Comparison of ENCODE assay signal across 34 cellular contexts in the genomic region with DNA sequence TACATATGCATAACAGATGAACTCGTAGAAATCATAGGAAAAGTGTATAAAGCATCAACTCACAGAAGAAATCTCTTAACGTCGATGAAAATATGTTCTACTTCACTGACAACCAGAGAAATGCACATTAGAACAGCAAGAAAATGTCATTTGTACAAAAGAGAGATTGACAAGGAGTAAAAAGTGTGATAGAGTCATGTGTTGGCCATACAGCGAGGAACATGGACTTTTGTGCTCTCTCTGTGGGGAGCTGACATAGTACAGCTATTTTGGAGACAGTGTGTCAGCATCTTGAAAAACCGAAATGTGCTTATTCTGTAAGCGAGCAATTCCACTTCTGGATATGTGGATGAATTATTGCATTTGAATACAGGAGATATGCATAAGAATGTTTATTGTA.
"Had no signal": no experiment of that assay in that cellular context is flagged by ENCODE, and none has a peak within 500 bp of the region (broad histone marks: within the 10 kb centered on the region; RNA-seq: fewer than 3 reads in every experiment).

No MANE protein-coding gene starts in this region.

- DNase-seq: Karpas-422, Kasumi-1, MG63, MV-4-11, NCI-H1048, NCI-H1092, NCI-H1092 treated with DMSO at 0.1 percent for 48 hours, NCI-H1105, NCI-H1105 treated with DMSO at 0.1 percent for 48 hours, NCI-H1417, NCI-H1417 treated with DMSO at 0.1 percent for 48 hours, NCI-H1436, NCI-H1436 treated with DMSO at 0.1 percent for 48 hours, NCI-H146, NCI-H1694, NCI-H1694 treated with DMSO at 0.1 percent for 48 hours, NCI-H187, NCI-H187 treated with DMSO at 0.1 percent for 48 hours, NCI-H1930, NCI-H2029, NCI-H2029 treated with DMSO at 0.1 percent for 48 hours, NCI-H2081, NCI-H2081 treated with DMSO at 0.1 percent for 48 hours, NCI-H2107, NCI-H2171, NCI-H2171 treated with DMSO at 0.1 percent for 48 hours, NCI-H2227 treated with DMSO at 0.1 percent for 48 hours, NCI-H226, NCI-H345, NCI-H446, NCI-H446 treated with DMSO at 0.1 percent for 48 hours, NCI-H510A, NCI-H510A treated with DMSO at 0.1 percent for 48 hours, NCI-H524 had no signal

- H3K36me3 ChIP-seq: MG63 had no signal

- H3K4me3 ChIP-seq: MG63 had no signal

- H3K9me3 ChIP-seq: MG63 had no signal
